In genomic region chr12:125228519-125229260, GRCh38 we compare ENCODE assay signal across 1 cellular context.
A peak's percentile ranks its signal among the peaks of the same experiment; 100 is the strongest.
TF ChIP-seq lines count a peak whose summit lies in the region.

No MANE protein-coding gene starts in this region.

TF ChIP-seq in HEK293, 187 proteins besides CTCF, POLR2A, EP300 and RAD21 (continued from another document and continues in another):
- no peak for TF ChIP-seq ZBTB10 (tag by site-specific recombination; IDR thresholded peaks at IDR 0.05)
- TF ChIP-seq ZNF26 (tag by site-specific recombination; IDR thresholded peaks at IDR 0.05) = no peak
- TF ChIP-seq ZNF354C (tag by site-specific recombination; IDR thresholded peaks at IDR 0.05; ENCODE audit: borderline replicate concordance, low read depth) = no peak
- no peak for TF ChIP-seq ZFP3 (tag by site-specific recombination; IDR thresholded peaks at IDR 0.05; ENCODE audit: low read depth)
- TF ChIP-seq ZBTB1 (tag by site-specific recombination; IDR thresholded peaks at IDR 0.05) = no peak
- no peak for TF ChIP-seq ZNF544 (tag by site-specific recombination; IDR thresholded peaks at IDR 0.05)
- TF ChIP-seq ZNF600 (tag by site-specific recombination; IDR thresholded peaks at IDR 0.05) = 0 out of 2 replicates have a peak, but pooled peaks have one; percentile 17
- peak; percentile 57; the same call in 1 of the 2 replicates for TF ChIP-seq ZNF76 (tag by site-specific recombination; IDR thresholded peaks at IDR 0.05; ENCODE audit: borderline replicate concordance, low read depth)
- no peak for TF ChIP-seq OVOL3 (tag by site-specific recombination; IDR thresholded peaks at IDR 0.05)
- no peak for TF ChIP-seq ZNF677 (tag by site-specific recombination; IDR thresholded peaks at IDR 0.05)
- TF ChIP-seq TSHZ1 (tag by site-specific recombination; IDR thresholded peaks at IDR 0.05; ENCODE audit: borderline replicate concordance) = no peak
- no peak for TF ChIP-seq ZNF157 (tag by site-specific recombination; IDR thresholded peaks at IDR 0.05)
- TF ChIP-seq ZNF548 (tag by site-specific recombination; IDR thresholded peaks at IDR 0.05) = no peak
- no peak for TF ChIP-seq ZNF610 (tag by site-specific recombination; IDR thresholded peaks at IDR 0.05; ENCODE audit: borderline replicate concordance)
- no peak for TF ChIP-seq ZBTB20 (tag by site-specific recombination; IDR thresholded peaks at IDR 0.05)
- TF ChIP-seq ZFP69B (tag by site-specific recombination; IDR thresholded peaks at IDR 0.05) = no peak
- TF ChIP-seq ZNF350 (tag by site-specific recombination; IDR thresholded peaks at IDR 0.05) = no peak
- TF ChIP-seq ZNF624 (tag by site-specific recombination; IDR thresholded peaks at IDR 0.05) = no peak
- no peak for TF ChIP-seq ZNF16 (tag by site-specific recombination; IDR thresholded peaks at IDR 0.05; ENCODE audit: low read depth)
- no peak for TF ChIP-seq ZBTB8A (tag by site-specific recombination; IDR thresholded peaks at IDR 0.05)
- no peak for TF ChIP-seq ZNF747 (tag by site-specific recombination; IDR thresholded peaks at IDR 0.05)
- TF ChIP-seq ZNF596 (tag by site-specific recombination; IDR thresholded peaks at IDR 0.05) = no peak
- no peak for TF ChIP-seq ZBTB7A (tag by site-specific recombination; IDR thresholded peaks at IDR 0.05; ENCODE audit: low read depth)
- TF ChIP-seq ZNF112 (tag by site-specific recombination; IDR thresholded peaks at IDR 0.05) = no peak
- TF ChIP-seq ZNF114 (tag by site-specific recombination; IDR thresholded peaks at IDR 0.05) = no peak
- TF ChIP-seq TCF7L2 (IDR thresholded peaks at IDR 0.05; ENCODE audit: borderline replicate concordance, low read depth, low read length) = no peak
- no peak for TF ChIP-seq ZNF341 (tag by site-specific recombination; IDR thresholded peaks at IDR 0.05; ENCODE audit: low read depth)
- TF ChIP-seq ZSCAN4 (tag by site-specific recombination; IDR thresholded peaks at IDR 0.05) = no peak
- TF ChIP-seq ZNF366 (tag by site-specific recombination; conservative IDR thresholded peaks at IDR 0.05) = no peak
- no peak for TF ChIP-seq ZNF571 (tag by site-specific recombination; IDR thresholded peaks at IDR 0.05)
- no peak for TF ChIP-seq ZNF518A (tag by site-specific recombination; conservative IDR thresholded peaks at IDR 0.05; ENCODE audit: low read depth)
- peak; percentile 76 for TF ChIP-seq ZIC2 (tag by site-specific recombination; IDR thresholded peaks at IDR 0.05)
- no peak for TF ChIP-seq ZNF146 (tag by site-specific recombination; IDR thresholded peaks at IDR 0.05)
- TF ChIP-seq GLI4 (tag by site-specific recombination; IDR thresholded peaks at IDR 0.05) = no peak
- TF ChIP-seq ZNF629 (tag by site-specific recombination; IDR thresholded peaks at IDR 0.05) = peak; percentile 78
- TF ChIP-seq GLIS1 (tag by site-specific recombination; IDR thresholded peaks at IDR 0.05) = no peak
- 0 out of 2 replicates have a peak, but pooled peaks have one; percentile 11 for TF ChIP-seq KLF10 (tag by site-specific recombination; IDR thresholded peaks at IDR 0.05)
- TF ChIP-seq HOXD13 (CRISPR knock-in tag; IDR thresholded peaks at IDR 0.05; ENCODE audit: borderline replicate concordance) = no peak
- TF ChIP-seq BCL11B (tag by site-specific recombination; IDR thresholded peaks at IDR 0.05; ENCODE audit: low read depth) = no peak
- no peak for TF ChIP-seq KLF17 (tag by site-specific recombination; IDR thresholded peaks at IDR 0.05)
- no peak for TF ChIP-seq ZFP37 (tag by site-specific recombination; IDR thresholded peaks at IDR 0.05)
- TF ChIP-seq ATF2 (tag by site-specific recombination; IDR thresholded peaks at IDR 0.05; ENCODE audit: low read depth) = no peak; the same call in 1 of the 2 replicates
- peak; percentile 53; the same call in 1 of the 2 replicates for TF ChIP-seq ZEB2 (tag by site-specific recombination; IDR thresholded peaks at IDR 0.05)
- TF ChIP-seq ZNF174 (tag by site-specific recombination; IDR thresholded peaks at IDR 0.05) = no peak
- no peak for TF ChIP-seq ZNF133 (tag by site-specific recombination; IDR thresholded peaks at IDR 0.05)
- no peak for TF ChIP-seq ZBTB26 (tag by site-specific recombination; optimal IDR thresholded peaks at IDR 0.05)
- TF ChIP-seq SCRT2 (tag by site-specific recombination; IDR thresholded peaks at IDR 0.05) = no peak
- peak; percentile 50; the same call in 1 of the 2 replicates for TF ChIP-seq ZNF692 (tag by site-specific recombination; IDR thresholded peaks at IDR 0.05)
